19 cellular contexts compared by ENCODE assay signal in the genomic region with DNA sequence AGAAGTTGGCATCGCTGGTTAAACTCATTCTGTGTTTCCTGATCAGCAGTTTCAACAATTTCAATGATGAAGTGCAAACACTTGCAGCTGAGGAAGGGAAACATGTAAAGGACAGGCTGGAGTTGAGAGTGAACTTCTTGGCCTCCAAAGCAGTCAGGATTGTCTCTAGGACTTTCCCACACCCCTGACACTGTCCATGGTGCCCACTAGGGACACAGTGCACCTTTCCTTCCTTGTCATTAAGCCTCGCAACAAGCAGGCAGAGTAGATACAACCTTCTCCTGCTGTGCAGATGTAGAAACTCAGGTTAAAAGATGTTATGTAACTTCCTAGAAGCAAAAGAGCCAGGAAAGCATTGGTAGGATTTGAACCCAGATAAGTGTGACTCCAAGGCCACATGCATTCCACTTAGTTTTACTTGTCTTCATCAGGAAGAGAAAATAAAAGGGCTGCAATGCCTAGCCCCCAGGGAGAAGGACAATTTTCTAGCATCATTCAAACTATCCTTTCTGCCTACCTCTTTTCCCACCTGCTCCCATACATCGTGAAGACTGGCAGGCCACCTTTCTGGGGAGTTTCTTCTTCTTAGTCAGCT. TPM values are rescaled to one million over a fixed set of nuclear protein-coding genes. Genes with fewer than 3 reads are reported as not detected.
A peak's percentile ranks its signal among the peaks of the same experiment; 100 is the strongest.
DNase-seq lines count a peak whose midpoint lies in the region; ATAC-seq, FAIRE-seq and TF ChIP-seq lines count a peak whose summit lies in the region.
"Had no signal": no experiment of that assay in that cellular context is flagged by ENCODE, and none has a peak within 500 bp of the region (broad histone marks: within the 10 kb centered on the region; RNA-seq: fewer than 3 reads in every experiment).

No MANE protein-coding gene starts in this region.

- no peak overlapping the region for H3K4me2 ChIP-seq in HepG2 (ENCODE audit: low read depth, low read length)
- H3K4me2 ChIP-seq: BLaER1 had no signal

- no peak overlapping the region for H3K9ac ChIP-seq in HepG2 (ENCODE audit: insufficient read depth, low read depth, low read length)
- no peak overlapping the region for H3K9ac ChIP-seq in endodermal cell (ENCODE audit: extremely low read depth, low read length, poor library complexity, severe bottlenecking)
- H3K9ac ChIP-seq: BLaER1 had no signal

- H3K4me1 ChIP-seq in HepG2 (ENCODE audit: insufficient read depth, low read length) (no peaks in the 10 kb centered on the region), right lobe of liver (peaks cover 0 to 6% (median 0%) of the 10 kb centered on the region in 4 donors), endodermal cell (ENCODE audit: control insufficient read depth, insufficient read depth, low read length) (no peaks in the 10 kb centered on the region)
- H3K4me1 ChIP-seq: BLaER1 had no signal

- ATAC-seq in HepG2 (peak; percentile 54; the same call in 2 of the 3 replicates), right lobe of liver (no peak)
- no peak for ATAC-seq in activated CD8-positive, alpha-beta memory T cell treated with anti-CD3 and anti-CD28 coated beads, Interleukin-2, amount 10 ng/mL, durations not matched to agents 7 days and 5 days

- H3K27me3 ChIP-seq in HepG2 (ENCODE audit: control insufficient read depth in 1 of 2, insufficient read depth in 2 of 2, low read length in 2 of 2) (peaks cover 0 to 22% of the 10 kb centered on the region in 2 experiments; a peak in 3 of 5 replicates), right lobe of liver (no peaks in the 10 kb centered on the region), endodermal cell (ENCODE audit: control insufficient read depth, insufficient read depth, low read length, poor library complexity, severe bottlenecking) (no peaks in the 10 kb centered on the region)
- H3K27me3 ChIP-seq: BLaER1 had no signal

- H3K27ac Mint-ChIP-seq in endodermal cell = no peak overlapping the region
- H3K27ac Mint-ChIP-seq in activated CD8-positive, alpha-beta memory T cell treated with anti-CD3 and anti-CD28 coated beads, Interleukin-2, amount 10 ng/mL, durations not matched to agents 7 days and 5 days = no peak overlapping the region
- H3K27ac Mint-ChIP-seq: CD14-positive monocyte; CD4-positive, alpha-beta memory T cell; H9 had no signal

- H2AFZ ChIP-seq in HepG2 (ENCODE audit: low read length) = no peak overlapping the region

- TF ChIP-seq POLR2A in HepG2 (IDR thresholded peaks at IDR 0.05; ENCODE audit: insufficient read depth in 1 of 2, low read depth in 2 of 2, low read length in 2 of 2) = no peak
- TF ChIP-seq POLR2A in right lobe of liver (IDR thresholded peaks at IDR 0.05) = no peak

- TF ChIP-seq EP300 in HepG2 (IDR thresholded peaks at IDR 0.05; ENCODE audit: low read depth in 2 of 2, low read length in 2 of 2) = no peak
- no peak for TF ChIP-seq EP300 in HepG2 (CRISPR knock-in tag; IDR thresholded peaks at IDR 0.05; ENCODE audit: borderline replicate concordance)

- H3K36me3 ChIP-seq in HepG2 (replicated peaks in 1 of 2; ENCODE audit: control insufficient read depth in 1 of 2, insufficient read depth in 2 of 2, low read length in 2 of 2) (no peaks in the 10 kb centered on the region), right lobe of liver (no peaks in the 10 kb centered on the region), endodermal cell (ENCODE audit: control insufficient read depth, insufficient read depth, low read length) (no peaks in the 10 kb centered on the region)
- H3K36me3 ChIP-seq: BLaER1 had no signal

- peaks cover 7% of the 10 kb centered on the region for H3K27me3 Mint-ChIP-seq in endodermal cell (ENCODE audit: insufficient read depth)
- peaks cover 70% of the 10 kb centered on the region for H3K27me3 Mint-ChIP-seq in activated CD8-positive, alpha-beta memory T cell treated with anti-CD3 and anti-CD28 coated beads, Interleukin-2, amount 10 ng/mL, durations not matched to agents 7 days and 5 days

- intact Hi-C loops in HepG2 (cut with micrococcal nuclease; ENCODE audit: unreplicated experiment) = no loop called here
- intact Hi-C loops in right lobe of liver (cut with DNase I) = no loop called here

- no peak for DNase-seq in HepG2 (ENCODE audit: low spot score)
- no peak for DNase-seq in right lobe of liver
- DNase-seq in LHCN-M2 (ENCODE audit: low read depth) = peak; percentile 21
- no peak for DNase-seq in endodermal cell
- DNase-seq in activated CD8-positive, alpha-beta memory T cell treated with anti-CD3 and anti-CD28 coated beads, Interleukin-2, amount 10 ng/mL, durations not matched to agents 7 days and 5 days = no peak
- DNase-seq in mesenteric fat pad (ENCODE audit: low spot score) = no peak
- DNase-seq in activated CD8-positive, alpha-beta memory T cell treated with anti-CD3 and anti-CD28 coated beads, Interleukin-2, amount 50 U/mL, for 48 hours = no peak
- DNase-seq: 8988T; CD4-positive, alpha-beta memory T cell; DMS153; DMS79; GDM1; H9 had no signal

- CTCF ChIA-PET in HepG2 (lab: Yijun Ruan, JAX; ENCODE audit: low intra/inter-chr PET ratio, low total read pairs) = no interaction called here
- CTCF ChIA-PET in activated CD8-positive, alpha-beta memory T cell treated with anti-CD3 and anti-CD28 coated beads, Interleukin-2, amount 10 ng/mL, durations not matched to agents 7 days and 5 days (lab: Charles Lee) = no interaction called here

- H3K27ac ChIP-seq in HepG2 (ENCODE audit: extremely low read length, insufficient read depth, low read length) (no peak overlapping the region), right lobe of liver (no peak overlapping the region), endodermal cell (ENCODE audit: low read depth, low read length) (no peak overlapping the region)
- H3K27ac ChIP-seq: BLaER1 had no signal

- H3K79me2 ChIP-seq in HepG2 (ENCODE audit: insufficient read depth, low read length) = no peaks in the 10 kb centered on the region

- no peak overlapping the region for H3K4me3 ChIP-seq in HepG2 (replicated peaks in 1 of 3; ENCODE audit: insufficient read depth in 1 of 3, low read depth in 2 of 3, low read length in 3 of 3)
- no peak overlapping the region for H3K4me3 ChIP-seq in right lobe of liver
- H3K4me3 ChIP-seq in endodermal cell (ENCODE audit: low read length) = no peak overlapping the region
- H3K4me3 ChIP-seq: BLaER1 had no signal

- WGBS in HepG2 (ENCODE audit: low lambda C conversion rate) = 8% methylated on average over 3 of the region's 3 CpGs
- WGBS in right lobe of liver (ENCODE audit: insufficient coverage, low coverage, low lambda C conversion rate, missing lambda C conversion rate) = 77% methylated on average over 3 of the region's 3 CpGs
- 89 to 94% methylated on average over 2 to 3 of the region's 3 CpGs for WGBS in endodermal cell (ENCODE audit: insufficient coverage in 1 of 2, insufficient read length in 1 of 2), 2 experiments

- H3K9me3 ChIP-seq in HepG2 (ENCODE audit: low read length) (no peaks in the 10 kb centered on the region), right lobe of liver (no peaks in the 10 kb centered on the region), endodermal cell (ENCODE audit: control insufficient read depth, low read length) (no peaks in the 10 kb centered on the region)
- H3K9me3 ChIP-seq: BLaER1 had no signal

- no peaks in the 10 kb centered on the region for H4K20me1 ChIP-seq in HepG2 (ENCODE audit: insufficient read depth, low read length)
- H4K20me1 ChIP-seq: BLaER1 had no signal

- in situ Hi-C loops in HepG2 (cut with HindIII; ENCODE audit: extremely low pct_ligation_motif_present, low pct_unique_long_range_greater_than_20kb) = no loop called here

- no peak for TF ChIP-seq RAD21 in HepG2 (CRISPR knock-in tag; IDR thresholded peaks at IDR 0.05)

- no peak overlapping the region for H3K4me3 Mint-ChIP-seq in endodermal cell
- no peak overlapping the region for H3K4me3 Mint-ChIP-seq in activated CD8-positive, alpha-beta memory T cell treated with anti-CD3 and anti-CD28 coated beads, Interleukin-2, amount 10 ng/mL, durations not matched to agents 7 days and 5 days
- H3K4me3 Mint-ChIP-seq: CD14-positive monocyte; CD4-positive, alpha-beta memory T cell; H9 had no signal

- no peak for TF ChIP-seq CTCF in HepG2 (CRISPR knock-in tag; IDR thresholded peaks at IDR 0.05)
- no peak for TF ChIP-seq CTCF in right lobe of liver (IDR thresholded peaks at IDR 0.05)
- TF ChIP-seq CTCF in endodermal cell (conservative IDR thresholded peaks at IDR 0.05) = peak; percentile 26

- no peak for FAIRE-seq in HepG2 (lab: Jason Lieb, UNC)
- FAIRE-seq: H1 had no signal

- peaks cover 5% of the 10 kb centered on the region for H3K4me1 Mint-ChIP-seq in endodermal cell
- peaks cover 10% of the 10 kb centered on the region for H3K4me1 Mint-ChIP-seq in activated CD8-positive, alpha-beta memory T cell treated with anti-CD3 and anti-CD28 coated beads, Interleukin-2, amount 10 ng/mL, durations not matched to agents 7 days and 5 days
- H3K4me1 Mint-ChIP-seq: CD14-positive monocyte had no signal

- H3K9me3 Mint-ChIP-seq in endodermal cell = no peaks in the 10 kb centered on the region
- no peaks in the 10 kb centered on the region for H3K9me3 Mint-ChIP-seq in activated CD8-positive, alpha-beta memory T cell treated with anti-CD3 and anti-CD28 coated beads, Interleukin-2, amount 10 ng/mL, durations not matched to agents 7 days and 5 days (ENCODE audit: low read depth)
- H3K9me3 Mint-ChIP-seq: CD14-positive monocyte; CD4-positive, alpha-beta memory T cell; H9 had no signal

- H3K36me3 Mint-ChIP-seq in endodermal cell (ENCODE audit: low read depth) = no peaks in the 10 kb centered on the region
- H3K36me3 Mint-ChIP-seq in activated CD8-positive, alpha-beta memory T cell treated with anti-CD3 and anti-CD28 coated beads, Interleukin-2, amount 10 ng/mL, durations not matched to agents 7 days and 5 days = no peaks in the 10 kb centered on the region
- H3K36me3 Mint-ChIP-seq: CD14-positive monocyte; CD4-positive, alpha-beta memory T cell had no signal

- BruUV-seq in HepG2 (replicated peaks; lab: Mats Ljungman, UMichigan) = no TSS peak

- POLR2A ChIA-PET in HepG2 (lab: Yijun Ruan, JAX) = no interaction called here

RNA-seq across cellular contexts. Expression of gene IL17A, which starts 39.2 kb away (rescaled TPM):
- total RNA-seq in HepG2 (2016; rRNA removed; fragmentation: Illumina TruSeq; extraction: Trizol) = not detected in 2 replicates
- not detected in 2 replicates for total RNA-seq in HepG2 (2016; cell fraction: cytosol; rRNA removed; fragmentation: Illumina TruSeq; extraction: Trizol; ENCODE audit: low read depth)
- total RNA-seq in HepG2 (2016; cell fraction: insoluble cytoplasmic fraction; rRNA removed; fragmentation: Illumina TruSeq; extraction: Trizol) = not detected in 2 replicates
- total RNA-seq in HepG2 (2016; cell fraction: membrane; rRNA removed; fragmentation: Illumina TruSeq; extraction: Trizol) = not detected in 2 replicates
- not detected in 2 replicates for total RNA-seq in HepG2 (2016; cell fraction: nucleus; rRNA removed; fragmentation: Illumina TruSeq; extraction: Trizol)
- not detected in 2 replicates for polyA plus RNA-seq in HepG2 (2011; rRNA removed)
- polyA plus RNA-seq in HepG2 (2011; cell fraction: cytosol; rRNA removed) = not detected in 2 replicates
- not detected in 2 replicates for polyA plus RNA-seq in HepG2 (2011; cell fraction: nucleus; rRNA removed)
- not detected in 2 replicates for polyA plus RNA-seq in HepG2 (2012)
- not detected in 2 replicates for polyA plus RNA-seq in HepG2 (2016; cell fraction: cytosol; fragmentation: Illumina TruSeq; extraction: Trizol; ENCODE audit: low read depth)
- not detected in 2 replicates for polyA plus RNA-seq in HepG2 (2016; cell fraction: insoluble cytoplasmic fraction; fragmentation: Illumina TruSeq; extraction: Trizol; ENCODE audit: low read depth)
- not detected in 2 replicates for polyA plus RNA-seq in HepG2 (2016; cell fraction: membrane; fragmentation: Illumina TruSeq; extraction: Trizol; ENCODE audit: low read depth)
- not detected in 2 replicates for polyA plus RNA-seq in HepG2 (2016; cell fraction: nucleus; fragmentation: Illumina TruSeq; extraction: Trizol; ENCODE audit: insufficient read depth, low read depth)
- not detected in 2 replicates for polyA minus RNA-seq in HepG2 (2011; rRNA and poly(A)+ RNA removed; ENCODE audit: low replicate concordance)
- polyA minus RNA-seq in HepG2 (2011; cell fraction: cytosol; rRNA and poly(A)+ RNA removed) = not detected in 2 replicates
- not detected in 2 replicates for polyA minus RNA-seq in HepG2 (2011; cell fraction: nucleus; rRNA and poly(A)+ RNA removed)
- total RNA-seq in right lobe of liver = not detected
- total RNA-seq in LHCN-M2 (2014; rRNA removed) = not detected in 2 replicates
- not detected for polyA plus RNA-seq in LHCN-M2 (2012)
- total RNA-seq in endodermal cell = not detected
- not detected for polyA plus RNA-seq in endodermal cell (2013, experiment 1 of 2)
- polyA plus RNA-seq in endodermal cell (2013, experiment 2 of 2) = not detected
- total RNA-seq in activated CD8-positive, alpha-beta memory T cell treated with anti-CD3 and anti-CD28 coated beads, Interleukin-2, amount 10 ng/mL, durations not matched to agents 7 days and 5 days = not detected
- not detected for total RNA-seq in mesenteric fat pad
- total RNA-seq: A673; CD4-positive, alpha-beta memory T cell; Daoy; H1; H9 had no signal
- polyA plus RNA-seq: AG04450, CD14-positive monocyte, H1 had no signal

RNA-seq across cellular contexts. Expression of gene PKHD1, which starts 59.5 kb away (rescaled TPM):
- total RNA-seq in HepG2 (2016; rRNA removed; fragmentation: Illumina TruSeq; extraction: Trizol) = 0.10 and 0.13 TPM in 2 replicates
- under 0.01 and 0.10 TPM in 2 replicates for total RNA-seq in HepG2 (2016; cell fraction: cytosol; rRNA removed; fragmentation: Illumina TruSeq; extraction: Trizol; ENCODE audit: low read depth)
- total RNA-seq in HepG2 (2016; cell fraction: insoluble cytoplasmic fraction; rRNA removed; fragmentation: Illumina TruSeq; extraction: Trizol) = 0.03 and 0.15 TPM in 2 replicates
- 0.07 and 0.09 TPM in 2 replicates for total RNA-seq in HepG2 (2016; cell fraction: membrane; rRNA removed; fragmentation: Illumina TruSeq; extraction: Trizol)
- total RNA-seq in HepG2 (2016; cell fraction: nucleus; rRNA removed; fragmentation: Illumina TruSeq; extraction: Trizol) = 0.31 and 0.43 TPM in 2 replicates
- 0.01 TPM in 2 replicates for polyA plus RNA-seq in HepG2 (2011; rRNA removed)
- under 0.01 and 0.01 TPM in 2 replicates for polyA plus RNA-seq in HepG2 (2011; cell fraction: cytosol; rRNA removed)
- 0.03 TPM in 2 replicates for polyA plus RNA-seq in HepG2 (2011; cell fraction: nucleus; rRNA removed)
- polyA plus RNA-seq in HepG2 (2012) = 0.01 and 0.04 TPM in 2 replicates
- not detected in 2 replicates for polyA plus RNA-seq in HepG2 (2016; cell fraction: cytosol; fragmentation: Illumina TruSeq; extraction: Trizol; ENCODE audit: low read depth)
- polyA plus RNA-seq in HepG2 (2016; cell fraction: insoluble cytoplasmic fraction; fragmentation: Illumina TruSeq; extraction: Trizol; ENCODE audit: low read depth) = 0.03 TPM in 1 of 2 replicates, not detected in the other
- polyA plus RNA-seq in HepG2 (2016; cell fraction: membrane; fragmentation: Illumina TruSeq; extraction: Trizol; ENCODE audit: low read depth) = not detected in 2 replicates
- polyA plus RNA-seq in HepG2 (2016; cell fraction: nucleus; fragmentation: Illumina TruSeq; extraction: Trizol; ENCODE audit: insufficient read depth, low read depth) = 0.07 and 0.16 TPM in 2 replicates
- polyA minus RNA-seq in HepG2 (2011; rRNA and poly(A)+ RNA removed; ENCODE audit: low replicate concordance) = 0.02 TPM in 1 of 2 replicates, not detected in the other
- polyA minus RNA-seq in HepG2 (2011; cell fraction: cytosol; rRNA and poly(A)+ RNA removed) = not detected in 2 replicates
- polyA minus RNA-seq in HepG2 (2011; cell fraction: nucleus; rRNA and poly(A)+ RNA removed) = 0.12 and 0.13 TPM in 2 replicates
- 1 to 10 TPM; 1.2 to 3.0 (median 2.3) TPM for total RNA-seq in right lobe of liver
- under 0.01 and 0.11 TPM in 2 replicates for total RNA-seq in LHCN-M2 (2014; rRNA removed)
- under 0.01 TPM for polyA plus RNA-seq in LHCN-M2 (2012)
- under 1 TPM; 0.20 TPM for total RNA-seq in endodermal cell
- 0.14 TPM for polyA plus RNA-seq in endodermal cell (2013, experiment 1 of 2)
- polyA plus RNA-seq in endodermal cell (2013, experiment 2 of 2) = 0.12 TPM
- total RNA-seq in activated CD8-positive, alpha-beta memory T cell treated with anti-CD3 and anti-CD28 coated beads, Interleukin-2, amount 10 ng/mL, durations not matched to agents 7 days and 5 days = not detected
- not detected for total RNA-seq in mesenteric fat pad
- total RNA-seq: CD4-positive, alpha-beta memory T cell had no signal
- polyA plus RNA-seq: AG04450; CD14-positive monocyte; CD4-positive, alpha-beta memory T cell had no signal
